8 cellular contexts compared by ENCODE assay signal in genomic region chr5:65035212-65036206, GRCh38.
DNase-seq lines count a peak whose midpoint lies in the region; ATAC-seq, FAIRE-seq and TF ChIP-seq lines count a peak whose summit lies in the region.

No MANE protein-coding gene starts in this region.

- TF ChIP-seq POLR2A in GM12892 (IDR thresholded peaks at IDR 0.05; ENCODE audit: low read depth, low read length): peak; percentile 79

- in situ Hi-C loops in astrocyte of the cerebellum (cut with HindIII; ENCODE audit: low sequenced_read_pairs): no loop called here

- ATAC-seq in HG02678 (IDR thresholded peaks at IDR 0.05; ENCODE audit: unreplicated experiment): peak; percentile 76

- H3K4me3 ChIP-seq in astrocyte of the cerebellum (ENCODE audit: low read depth, low read length): peak overlapping the region; percentile 58

- TF ChIP-seq CTCF in astrocyte of the cerebellum (IDR thresholded peaks at IDR 0.05; ENCODE audit: low read depth, low read length, missing control alignments): no peak

- DNase-seq in GM12892 (ENCODE audit: insufficient read length): peak; percentile 77
- DNase-seq in NCI-H1436 (lab: John Stamatoyannopoulos, UW): peak; percentile 71
- DNase-seq in T-helper 9 cell: peak; percentile 76
- peak; percentile 70 for DNase-seq in astrocyte of the cerebellum (ENCODE audit: low read depth)
- DNase-seq in hippocampal formation (lab: John Stamatoyannopoulos, UW): peak; percentile 87 to 90
- DNase-seq in renal cortical epithelial cell (ENCODE audit: low read depth): peak; percentile 74
- DNase-seq in NCI-H1048 (lab: John Stamatoyannopoulos, UW): no peak

- FAIRE-seq in GM12892 (lab: Jason Lieb, UNC): peak; percentile 69
